In genomic region chr3:39075910-39076309, GRCh38 we compare ENCODE assay signal across 13 cellular contexts.
"Had no signal": no experiment of that assay in that cellular context is flagged by ENCODE, and none has a peak within 500 bp of the region (broad histone marks: within the 10 kb centered on the region; RNA-seq: fewer than 3 reads in every experiment).

No MANE protein-coding gene starts in this region.

- ATAC-seq: heart left ventricle; naive thymus-derived CD4-positive, alpha-beta T cell had no signal

- H3K27ac ChIP-seq: adrenal gland, heart left ventricle, parathyroid adenoma, stomach, thoracic aorta had no signal

- H3K4me3 ChIP-seq: adrenal gland, heart left ventricle, stomach, thoracic aorta had no signal

- H2AFZ ChIP-seq: parathyroid adenoma had no signal

- FAIRE-seq: colon, frontal cortex had no signal

- H3K27me3 Mint-ChIP-seq: naive thymus-derived CD4-positive, alpha-beta T cell had no signal

- H3K79me2 ChIP-seq: parathyroid adenoma had no signal

- H3K4me3 Mint-ChIP-seq: naive thymus-derived CD4-positive, alpha-beta T cell had no signal

- H3K9ac ChIP-seq: parathyroid adenoma had no signal

- H3K9me3 ChIP-seq: adrenal gland, heart left ventricle, stomach, thoracic aorta had no signal

- H3K27me3 ChIP-seq: adrenal gland, heart left ventricle, stomach had no signal

- DNase-seq: activated gamma-delta T cell treated with Interleukin-2 at 50 U/mL for 16 hours; activated T-cell treated with anti-CD3 and anti-CD28 coated beads for 4 hours; adrenal gland; heart left ventricle; naive thymus-derived CD4-positive, alpha-beta T cell; stimulated activated CD4-positive, alpha-beta T cell treated with anti-CD3 and anti-CD28 coated beads, Interleukin-4, amount 100 ng/mL, for 1 hour; stimulated activated CD8-positive, alpha-beta memory T cell treated with anti-CD3 and anti-CD28 coated beads, Interleukin-4, amount 100 ng/mL, for 48 hours; stomach; T-helper 9 cell had no signal

- H3K4me1 ChIP-seq: adrenal gland, heart left ventricle, parathyroid adenoma, stomach had no signal
